8 cellular contexts compared by ENCODE assay signal in the genomic region with DNA sequence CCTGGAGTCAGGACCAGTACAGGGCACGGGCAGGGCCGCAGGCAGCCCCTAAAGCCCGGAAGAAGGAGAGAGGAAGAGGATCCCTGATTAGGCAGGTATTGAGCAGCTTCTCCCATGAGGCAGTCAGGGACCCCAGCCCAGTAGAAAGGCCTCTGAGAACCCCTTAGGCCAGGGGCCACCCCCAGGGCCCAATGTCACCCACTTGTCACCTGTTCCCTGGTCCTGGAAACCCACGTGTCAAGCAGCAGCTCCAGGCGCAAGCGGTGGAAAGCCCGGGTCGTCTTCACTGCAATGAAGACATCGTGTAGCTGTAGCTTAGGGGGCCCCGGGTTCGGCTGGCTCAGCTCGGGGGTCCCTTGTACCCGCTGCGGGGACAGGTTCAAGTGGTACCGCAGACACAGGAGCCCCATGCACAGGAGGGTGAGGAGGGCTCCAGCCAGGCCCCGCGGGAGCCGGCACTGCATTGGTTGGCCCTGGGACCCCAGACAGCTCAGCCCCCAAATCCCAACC. TPM values are rescaled to one million over a fixed set of nuclear protein-coding genes. Genes with fewer than 3 reads are reported as not detected.
A peak's percentile ranks its signal among the peaks of the same experiment; 100 is the strongest.
DNase-seq lines count a peak whose midpoint lies in the region; ATAC-seq and TF ChIP-seq lines count a peak whose summit lies in the region.

No MANE protein-coding gene starts in this region.

- ATAC-seq in GM18498 (IDR thresholded peaks at IDR 0.05; ENCODE audit: unreplicated experiment), result peak; percentile 18
- peak; percentile 1 for ATAC-seq in HG03196 (IDR thresholded peaks at IDR 0.05; ENCODE audit: unreplicated experiment)
- ATAC-seq in HG02610 (IDR thresholded peaks at IDR 0.05; ENCODE audit: unreplicated experiment), result no peak

- H3K27ac Mint-ChIP-seq in activated T-helper 1 cell treated with anti-CD3 and anti-CD28 coated beads, Interleukin-12 subunit alpha, Interleukin-12 subunit beta, Interleukin-2, Interleukin-4 antibody, amounts not matched to agents 30 ng/mL and 10 ng/mL and 1 ng/mL, durations not matched to agents 14 hours and 24 hours and 36 hours, result peak overlapping the region; percentile 93
- H3K27ac Mint-ChIP-seq in Calu3 (ENCODE audit: unreplicated experiment), result no peak overlapping the region

- peaks cover 7 to 14% of the 10 kb centered on the region in 2 donors for H3K4me1 ChIP-seq in muscle layer of duodenum (ENCODE audit: control insufficient read depth in 1 of 2, insufficient read depth in 2 of 2, low read length in 2 of 2)

- no TSS peak for BruUV-seq in Calu3 (replicated peaks; lab: Mats Ljungman, UMichigan)

- H3K4me3 Mint-ChIP-seq in activated T-helper 1 cell treated with anti-CD3 and anti-CD28 coated beads, Interleukin-12 subunit alpha, Interleukin-12 subunit beta, Interleukin-2, Interleukin-4 antibody, amounts not matched to agents 30 ng/mL and 10 ng/mL and 1 ng/mL, durations not matched to agents 14 hours and 24 hours and 36 hours, result peak overlapping the region; percentile 92
- no peak overlapping the region for H3K4me3 Mint-ChIP-seq in Calu3 (ENCODE audit: low read depth, unreplicated experiment)

- no peaks in the 10 kb centered on the region for H3K9me3 ChIP-seq in muscle layer of duodenum (ENCODE audit: control insufficient read depth in 1 of 2, low read length in 2 of 2)

- no peaks in the 10 kb centered on the region for H3K9me3 Mint-ChIP-seq in activated T-helper 1 cell treated with anti-CD3 and anti-CD28 coated beads, Interleukin-12 subunit alpha, Interleukin-12 subunit beta, Interleukin-2, Interleukin-4 antibody, amounts not matched to agents 30 ng/mL and 10 ng/mL and 1 ng/mL, durations not matched to agents 14 hours and 24 hours and 36 hours
- H3K9me3 Mint-ChIP-seq in Calu3 (ENCODE audit: low read depth, unreplicated experiment), result no peaks in the 10 kb centered on the region

- H3K27me3 ChIP-seq in muscle layer of duodenum (ENCODE audit: low read depth, low read length), result peaks cover 4% of the 10 kb centered on the region

- DNase-seq in activated T-helper 1 cell treated with anti-CD3 and anti-CD28 coated beads, Interleukin-12 subunit alpha, Interleukin-12 subunit beta, Interleukin-2, Interleukin-4 antibody, amounts not matched to agents 30 ng/mL and 10 ng/mL and 1 ng/mL, durations not matched to agents 14 hours and 24 hours and 36 hours (ENCODE audit: low spot score), result no peak
- DNase-seq in NCI-H226, result no peak
- DNase-seq in Calu3, result no peak
- DNase-seq in 8988T, result no peak

- intact Hi-C loops in activated T-helper 1 cell treated with anti-CD3 and anti-CD28 coated beads, Interleukin-12 subunit alpha, Interleukin-12 subunit beta, Interleukin-2, Interleukin-4 antibody, amounts not matched to agents 30 ng/mL and 10 ng/mL and 1 ng/mL, durations not matched to agents 14 hours and 24 hours and 36 hours (cut with micrococcal nuclease), result loop anchor here (1.0 to 5.0 kb wide), 2 partner anchors 82 to 192 kb away; a partner anchor contains a TSS
- intact Hi-C loops in Calu3 (cut with micrococcal nuclease; ENCODE audit: unreplicated experiment), result no loop called here

- H3K4me1 Mint-ChIP-seq in activated T-helper 1 cell treated with anti-CD3 and anti-CD28 coated beads, Interleukin-12 subunit alpha, Interleukin-12 subunit beta, Interleukin-2, Interleukin-4 antibody, amounts not matched to agents 30 ng/mL and 10 ng/mL and 1 ng/mL, durations not matched to agents 14 hours and 24 hours and 36 hours (ENCODE audit: low read depth), result peaks cover 48% of the 10 kb centered on the region
- H3K4me1 Mint-ChIP-seq in Calu3 (ENCODE audit: low read depth, unreplicated experiment), result peaks cover 15% of the 10 kb centered on the region

- TF ChIP-seq CTCF in Calu3 (IDR thresholded peaks at IDR 0.05; ENCODE audit: unreplicated experiment), result no peak

- H3K36me3 Mint-ChIP-seq in activated T-helper 1 cell treated with anti-CD3 and anti-CD28 coated beads, Interleukin-12 subunit alpha, Interleukin-12 subunit beta, Interleukin-2, Interleukin-4 antibody, amounts not matched to agents 30 ng/mL and 10 ng/mL and 1 ng/mL, durations not matched to agents 14 hours and 24 hours and 36 hours (ENCODE audit: low read depth), result peaks cover 22% of the 10 kb centered on the region
- peaks cover 31% of the 10 kb centered on the region for H3K36me3 Mint-ChIP-seq in Calu3 (ENCODE audit: insufficient read depth, unreplicated experiment)

- peak overlapping the region; percentile 44 to 54 for H3K4me3 ChIP-seq in muscle layer of duodenum (ENCODE audit: low read depth in 1 of 2, low read length in 2 of 2)

- no peaks in the 10 kb centered on the region for H3K27me3 Mint-ChIP-seq in activated T-helper 1 cell treated with anti-CD3 and anti-CD28 coated beads, Interleukin-12 subunit alpha, Interleukin-12 subunit beta, Interleukin-2, Interleukin-4 antibody, amounts not matched to agents 30 ng/mL and 10 ng/mL and 1 ng/mL, durations not matched to agents 14 hours and 24 hours and 36 hours (ENCODE audit: insufficient read depth)
- H3K27me3 Mint-ChIP-seq in Calu3 (ENCODE audit: unreplicated experiment), result no peaks in the 10 kb centered on the region

- CTCF ChIA-PET in Calu3 (lab: Charles Lee), result interaction anchor here (1.0 kb wide), 1 partner anchor 13 kb away, joined by 4 read pairs; no protein-coding TSS in a partner anchor

- H3K27ac ChIP-seq in muscle layer of duodenum (ENCODE audit: low read length), result peak overlapping the region; percentile 58

- H3K36me3 ChIP-seq in muscle layer of duodenum (ENCODE audit: control insufficient read depth in 1 of 2, insufficient read depth in 2 of 2, low read length in 2 of 2), result no peaks in the 10 kb centered on the region

RNA-seq across cellular contexts. Expression of a gene that starts 0.4 kb away (rescaled TPM):
- total RNA-seq in activated T-helper 1 cell treated with anti-CD3 and anti-CD28 coated beads, Interleukin-12 subunit alpha, Interleukin-12 subunit beta, Interleukin-2, Interleukin-4 antibody, amounts not matched to agents 30 ng/mL and 10 ng/mL and 1 ng/mL, durations not matched to agents 14 hours and 24 hours and 36 hours, result 213 and 214 TPM in 2 replicates
- 19.0 and 22.1 TPM in 2 replicates for total RNA-seq in Calu3 (2022)

RNA-seq across cellular contexts. Expression of a gene that starts 33.4 kb away (rescaled TPM):
- total RNA-seq in activated T-helper 1 cell treated with anti-CD3 and anti-CD28 coated beads, Interleukin-12 subunit alpha, Interleukin-12 subunit beta, Interleukin-2, Interleukin-4 antibody, amounts not matched to agents 30 ng/mL and 10 ng/mL and 1 ng/mL, durations not matched to agents 14 hours and 24 hours and 36 hours, result not detected in 2 replicates
- 40.5 and 49.2 TPM in 2 replicates for total RNA-seq in Calu3 (2022)

RNA-seq across cellular contexts. Expression of a gene that starts 58.5 kb away (rescaled TPM):
- total RNA-seq in activated T-helper 1 cell treated with anti-CD3 and anti-CD28 coated beads, Interleukin-12 subunit alpha, Interleukin-12 subunit beta, Interleukin-2, Interleukin-4 antibody, amounts not matched to agents 30 ng/mL and 10 ng/mL and 1 ng/mL, durations not matched to agents 14 hours and 24 hours and 36 hours, result 0.05 and 0.08 TPM in 2 replicates
- 1.5 and 2.8 TPM in 2 replicates for total RNA-seq in Calu3 (2022)

Comparison
In these comparisons a context has a peak if more than half of its experiments do, and no peak if none do; other contexts are left out.
1. RNA of a gene that starts 33.4 kb away (total RNA-seq): 40.5 to 49.2 TPM in Calu3; not detected in activated T-helper 1 cell treated with anti-CD3 and anti-CD28 coated beads, Interleukin-12 subunit alpha, Interleukin-12 subunit beta, Interleukin-2, Interleukin-4 antibody, amounts not matched to agents 30 ng/mL and 10 ng/mL and 1 ng/mL, durations not matched to agents 14 hours and 24 hours and 36 hours; every median in the first group is over 10 times any median in the second.